Comparison of ENCODE assay signal across 24 cellular contexts in the genomic region with DNA sequence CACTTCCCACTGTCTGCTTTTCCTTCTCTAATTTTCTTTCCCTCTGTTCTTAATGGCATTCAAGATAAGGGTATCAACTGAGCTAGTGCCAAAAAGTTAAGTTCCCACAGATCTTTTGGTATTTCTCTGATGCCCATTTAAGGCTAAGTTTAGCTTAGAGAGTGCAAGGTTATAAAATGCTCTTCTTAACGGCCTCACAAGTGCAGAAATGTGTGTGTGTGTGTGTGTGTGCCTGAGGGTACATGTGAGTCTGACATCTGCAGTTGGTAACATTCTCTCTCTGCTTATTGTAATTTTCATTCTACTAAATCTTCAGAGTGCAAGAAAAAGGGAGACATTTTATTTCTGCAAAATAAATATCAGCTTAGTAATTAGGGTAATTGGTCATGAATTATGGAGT. TPM values are rescaled to one million over a fixed set of nuclear protein-coding genes. Genes with fewer than 3 reads are reported as not detected.
"Had no signal": no experiment of that assay in that cellular context is flagged by ENCODE, and none has a peak within 500 bp of the region (broad histone marks: within the 10 kb centered on the region; RNA-seq: fewer than 3 reads in every experiment).

No MANE protein-coding gene starts in this region.

- H3K4me1 Mint-ChIP-seq: activated naive CD4-positive, alpha-beta T cell treated with anti-CD3 and anti-CD28 coated beads, Interleukin-2, amount 50 U/mL, for 24 hours; natural killer cell had no signal

- ATAC-seq: left lung; natural killer cell; psoas muscle; stimulated activated naive CD8-positive, alpha-beta T cell treated with anti-CD3 and anti-CD28 coated beads, Interleukin-15, Interleukin-2, amounts not matched to agents 100 U/mL and 50 U/mL, for 24 hours had no signal

- H3K4me3 ChIP-seq: breast epithelium, left lung, ovary, psoas muscle, right atrium auricular region, thyroid gland had no signal

- H3K36me3 Mint-ChIP-seq: activated naive CD4-positive, alpha-beta T cell treated with anti-CD3 and anti-CD28 coated beads, Interleukin-2, amount 50 U/mL, for 24 hours; natural killer cell had no signal

- DNase-seq: activated CD4-positive, alpha-beta T cell treated with anti-CD3 and anti-CD28 coated beads, Interleukin-2, amount 50 U/mL, for 1 hour; activated CD4-positive, CD25-positive, alpha-beta regulatory T cell treated with anti-CD3 and anti-CD28 coated beads, Interleukin-2, amount 50 U/mL, for 72 hours; activated gamma-delta T cell treated with Interleukin-2 at 50 U/mL for 16 hours; activated T-cell treated with anti-CD3 and anti-CD28 coated beads, Interleukin-2, amount 50 U/mL, for 1 hour; cerebellar nuclear complex; foreskin fibroblast; left lung; mammary epithelial cell; midbrain; natural killer cell; ovary; psoas muscle; stimulated activated CD4-positive, alpha-beta T cell treated with anti-CD3 and anti-CD28 coated beads, Interleukin-12 subunit alpha, Interleukin-12 subunit beta, amount 100 ng/mL, for 4 hours; stimulated activated CD4-positive, alpha-beta T cell treated with anti-CD3 and anti-CD28 coated beads, Interleukin-4, amount 100 ng/mL, for 4 hours; stimulated activated naive CD8-positive, alpha-beta T cell treated with anti-CD3 and anti-CD28 coated beads, Interleukin-15, Interleukin-2, amounts not matched to agents 100 U/mL and 50 U/mL, for 24 hours; substantia nigra; thyroid gland; WERI-Rb-1 had no signal

- H3K4me3 Mint-ChIP-seq: activated naive CD4-positive, alpha-beta T cell treated with anti-CD3 and anti-CD28 coated beads, Interleukin-2, amount 50 U/mL, for 24 hours; natural killer cell had no signal

- H3K9me3 ChIP-seq: breast epithelium, left lung, ovary, psoas muscle, right atrium auricular region, thyroid gland had no signal

- H3K27me3 ChIP-seq: breast epithelium, left lung, ovary, right atrium auricular region, thyroid gland had no signal

- H3K36me3 ChIP-seq: breast epithelium, left lung, ovary, right atrium auricular region, thyroid gland, WERI-Rb-1 had no signal

- H3K27me3 Mint-ChIP-seq: activated naive CD4-positive, alpha-beta T cell treated with anti-CD3 and anti-CD28 coated beads, Interleukin-2, amount 50 U/mL, for 24 hours had no signal

- H3K9me3 Mint-ChIP-seq: activated naive CD4-positive, alpha-beta T cell treated with anti-CD3 and anti-CD28 coated beads, Interleukin-2, amount 50 U/mL, for 24 hours had no signal

- FAIRE-seq: astrocyte, TTC549 had no signal

- H3K4me1 ChIP-seq: breast epithelium, left lung, psoas muscle, right atrium auricular region, thyroid gland had no signal

- H3K27ac ChIP-seq: breast epithelium, left lung, ovary, psoas muscle, right atrium auricular region, thyroid gland, WERI-Rb-1 had no signal

- H3K27ac Mint-ChIP-seq: activated naive CD4-positive, alpha-beta T cell treated with anti-CD3 and anti-CD28 coated beads, Interleukin-2, amount 50 U/mL, for 24 hours; natural killer cell had no signal

RNA-seq across cellular contexts. Expression of a gene that starts 24.2 kb away (rescaled TPM):
- total RNA-seq: T-helper 2 cell treated with Interferon-gamma antibody and Interleukin-4, amounts not matched to agents 100 ng/mL and 5 ng/mL, for 36 hours had no signal
